In genomic region chr2:73018188-73018825, GRCh38 we compare ENCODE assay signal across 17 cellular contexts.
"Had no signal": no experiment of that assay in that cellular context is flagged by ENCODE, and none has a peak within 500 bp of the region (broad histone marks: within the 10 kb centered on the region; RNA-seq: fewer than 3 reads in every experiment).

No MANE protein-coding gene starts in this region.

- H3K9me3 Mint-ChIP-seq: activated naive CD4-positive, alpha-beta T cell treated with anti-CD3 and anti-CD28 coated beads for 36 hours; activated T-helper 2 cell treated with anti-CD3 and anti-CD28 coated beads, Interferon-gamma antibody, Interleukin-2, Interleukin-4, amounts not matched to agents 10 μg/mL and 5 μg/mL and 100 μg/mL, durations not matched to agents 14 hours and 24 hours and 36 hours; naive B cell had no signal

- DNase-seq: activated CD4-positive, CD25-positive, alpha-beta regulatory T cell treated with anti-CD3 and anti-CD28 coated beads, Interleukin-2, amount 50 U/mL, for 72 hours; activated naive CD4-positive, alpha-beta T cell treated with anti-CD3 and anti-CD28 coated beads for 36 hours; activated T-cell treated with anti-CD3 and anti-CD28 coated beads for 4 hours; adrenal gland; body of pancreas; central memory CD4-positive, alpha-beta T cell; heart right ventricle; naive B cell; posterior cingulate gyrus; stomach; testis; upper lobe of right lung had no signal

- H3K4me3 Mint-ChIP-seq: activated naive CD4-positive, alpha-beta T cell treated with anti-CD3 and anti-CD28 coated beads for 36 hours; naive B cell had no signal

- H3K4me3 ChIP-seq: adrenal gland, body of pancreas, coronary artery, esophagus muscularis mucosa, heart right ventricle, right atrium auricular region, stomach, testis, upper lobe of right lung had no signal

- H3K4me1 ChIP-seq: adrenal gland, body of pancreas, esophagus muscularis mucosa, right atrium auricular region, testis, upper lobe of right lung had no signal

- H3K27me3 Mint-ChIP-seq: naive B cell had no signal

- H3K36me3 ChIP-seq: upper lobe of right lung had no signal

- H3K27ac ChIP-seq: adrenal gland, body of pancreas, coronary artery, esophagus muscularis mucosa, heart right ventricle, right atrium auricular region, stomach, testis, upper lobe of right lung had no signal

- ATAC-seq: body of pancreas, heart right ventricle, left lobe of liver, upper lobe of right lung had no signal

- H3K27ac Mint-ChIP-seq: activated naive CD4-positive, alpha-beta T cell treated with anti-CD3 and anti-CD28 coated beads for 36 hours; activated T-helper 2 cell treated with anti-CD3 and anti-CD28 coated beads, Interferon-gamma antibody, Interleukin-2, Interleukin-4, amounts not matched to agents 10 μg/mL and 5 μg/mL and 100 μg/mL, durations not matched to agents 14 hours and 24 hours and 36 hours; naive B cell had no signal

- H3K27me3 ChIP-seq: adrenal gland, body of pancreas, esophagus muscularis mucosa, heart right ventricle, right atrium auricular region, stomach, testis, upper lobe of right lung had no signal

- H3K9me3 ChIP-seq: adrenal gland, body of pancreas, esophagus muscularis mucosa, heart right ventricle, right atrium auricular region, stomach, testis, upper lobe of right lung had no signal
